Comparison of ENCODE assay signal across 13 cellular contexts in genomic region chr3:43692971-43693370, GRCh38. TPM values are rescaled to one million over a fixed set of nuclear protein-coding genes. Genes with fewer than 3 reads are reported as not detected.
DNase-seq lines count a peak whose midpoint lies in the region; ATAC-seq and TF ChIP-seq lines count a peak whose summit lies in the region.
"Had no signal": no experiment of that assay in that cellular context is flagged by ENCODE, and none has a peak within 500 bp of the region (broad histone marks: within the 10 kb centered on the region; RNA-seq: fewer than 3 reads in every experiment).

No MANE protein-coding gene starts in this region.

- peak overlapping the region; percentile 86 for H3K4me3 Mint-ChIP-seq in activated CD4-positive, alpha-beta memory T cell treated with anti-CD3 and anti-CD28 coated beads, Interleukin-2, amount 10 ng/mL, durations not matched to agents 7 days and 5 days
- H3K4me3 Mint-ChIP-seq in activated CD4-positive, alpha-beta memory T cell treated with anti-CD3 and anti-CD28 coated beads for 36 hours = no peak overlapping the region
- H3K4me3 Mint-ChIP-seq in T-helper 1 cell treated with Interleukin-12 subunit alpha and Interleukin-12 subunit beta and Interleukin-4 antibody, amounts not matched to agents 30 μg/mL and 1 μg/mL, for 36 hours = peak overlapping the region; percentile 19
- H3K4me3 Mint-ChIP-seq in type B pancreatic cell (peak overlapping the region; percentile 18), Calu3 (ENCODE audit: low read depth, unreplicated experiment) (no peak overlapping the region)

- no peak for DNase-seq in activated CD4-positive, alpha-beta memory T cell treated with anti-CD3 and anti-CD28 coated beads, Interleukin-2, amount 10 ng/mL, durations not matched to agents 7 days and 5 days
- no peak for DNase-seq in activated CD4-positive, alpha-beta memory T cell treated with anti-CD3 and anti-CD28 coated beads for 36 hours
- DNase-seq in fibroblast of villous mesenchyme (ENCODE audit: low read depth) (no peak), type B pancreatic cell (ENCODE audit: extremely low spot score, unreplicated experiment) (no peak), Calu3 (no peak)
- no peak for DNase-seq in stimulated activated naive CD8-positive, alpha-beta T cell treated with anti-CD3 and anti-CD28 coated beads, Interleukin-15, Interleukin-2, amounts not matched to agents 100 U/mL and 50 U/mL, for 24 hours
- DNase-seq: activated T-cell treated with anti-CD3 and anti-CD28 coated beads, Interleukin-2, amount 50 U/mL, for 24 hours; GOT3; NCI-H1105 treated with DMSO at 0.1 percent for 48 hours; NCI-H748 treated with DMSO at 0.1 percent for 48 hours; stimulated activated CD4-positive, alpha-beta T cell treated with anti-CD3 and anti-CD28 coated beads, Interleukin-15, amount 100 ng/mL, for 24 hours had no signal

- no peak for ATAC-seq in stimulated activated naive CD8-positive, alpha-beta T cell treated with anti-CD3 and anti-CD28 coated beads, Interleukin-15, Interleukin-2, amounts not matched to agents 100 U/mL and 50 U/mL, for 24 hours
- ATAC-seq in GM21528 (IDR thresholded peaks at IDR 0.05; ENCODE audit: low FRiP score, unreplicated experiment) = no peak

- peaks cover 4% of the 10 kb centered on the region for H3K27me3 Mint-ChIP-seq in activated CD4-positive, alpha-beta memory T cell treated with anti-CD3 and anti-CD28 coated beads, Interleukin-2, amount 10 ng/mL, durations not matched to agents 7 days and 5 days
- H3K27me3 Mint-ChIP-seq in activated CD4-positive, alpha-beta memory T cell treated with anti-CD3 and anti-CD28 coated beads for 36 hours = no peaks in the 10 kb centered on the region
- H3K27me3 Mint-ChIP-seq in T-helper 1 cell treated with Interleukin-12 subunit alpha and Interleukin-12 subunit beta and Interleukin-4 antibody, amounts not matched to agents 30 μg/mL and 1 μg/mL, for 36 hours (ENCODE audit: low read depth) = peaks cover 3% of the 10 kb centered on the region
- no peaks in the 10 kb centered on the region for H3K27me3 Mint-ChIP-seq in type B pancreatic cell
- H3K27me3 Mint-ChIP-seq in Calu3 (ENCODE audit: unreplicated experiment) = no peaks in the 10 kb centered on the region

- CTCF ChIA-PET in activated CD4-positive, alpha-beta memory T cell treated with anti-CD3 and anti-CD28 coated beads, Interleukin-2, amount 10 ng/mL, durations not matched to agents 7 days and 5 days (lab: Charles Lee) = interaction anchor here (0.6 kb wide), 1 partner anchor 10 kb away, joined by 3 read pairs; no protein-coding TSS in a partner anchor
- CTCF ChIA-PET in activated CD4-positive, alpha-beta memory T cell treated with anti-CD3 and anti-CD28 coated beads for 36 hours (lab: Charles Lee) = interaction anchor here (0.7 kb wide), 1 partner anchor 815 kb away, joined by 3 read pairs; no protein-coding TSS in a partner anchor
- CTCF ChIA-PET in Calu3 (lab: Charles Lee) = interaction anchor here (0.6 kb wide), 1 partner anchor 1441 kb away, joined by 3 read pairs; no protein-coding TSS in a partner anchor

- H3K9me3 Mint-ChIP-seq in activated CD4-positive, alpha-beta memory T cell treated with anti-CD3 and anti-CD28 coated beads, Interleukin-2, amount 10 ng/mL, durations not matched to agents 7 days and 5 days = no peaks in the 10 kb centered on the region
- no peaks in the 10 kb centered on the region for H3K9me3 Mint-ChIP-seq in activated CD4-positive, alpha-beta memory T cell treated with anti-CD3 and anti-CD28 coated beads for 36 hours
- H3K9me3 Mint-ChIP-seq in T-helper 1 cell treated with Interleukin-12 subunit alpha and Interleukin-12 subunit beta and Interleukin-4 antibody, amounts not matched to agents 30 μg/mL and 1 μg/mL, for 36 hours = no peaks in the 10 kb centered on the region
- H3K9me3 Mint-ChIP-seq in type B pancreatic cell = no peaks in the 10 kb centered on the region
- no peaks in the 10 kb centered on the region for H3K9me3 Mint-ChIP-seq in Calu3 (ENCODE audit: low read depth, unreplicated experiment)

- intact Hi-C loops in activated CD4-positive, alpha-beta memory T cell treated with anti-CD3 and anti-CD28 coated beads for 36 hours (cut with micrococcal nuclease) = loop anchor here (5.0 kb wide), 3 partner anchors 166 to 644 kb away; partner anchors contain the start of genes SNRK and TCAIM
- intact Hi-C loops in Calu3 (cut with micrococcal nuclease; ENCODE audit: unreplicated experiment) = no loop called here

- no peak for TF ChIP-seq CTCF in fibroblast of villous mesenchyme (IDR thresholded peaks at IDR 0.05; ENCODE audit: insufficient read depth, low read depth, low read length)
- no peak for TF ChIP-seq CTCF in type B pancreatic cell (conservative IDR thresholded peaks at IDR 0.05)
- TF ChIP-seq CTCF in Calu3 (IDR thresholded peaks at IDR 0.05; ENCODE audit: unreplicated experiment) = no peak

- H3K4me3 ChIP-seq in fibroblast of villous mesenchyme (ENCODE audit: low read depth, low read length) = peak overlapping the region; percentile 4

- peaks cover 3% of the 10 kb centered on the region for H3K36me3 Mint-ChIP-seq in activated CD4-positive, alpha-beta memory T cell treated with anti-CD3 and anti-CD28 coated beads, Interleukin-2, amount 10 ng/mL, durations not matched to agents 7 days and 5 days (ENCODE audit: low read depth)
- peaks cover 2% of the 10 kb centered on the region for H3K36me3 Mint-ChIP-seq in activated CD4-positive, alpha-beta memory T cell treated with anti-CD3 and anti-CD28 coated beads for 36 hours
- H3K36me3 Mint-ChIP-seq in T-helper 1 cell treated with Interleukin-12 subunit alpha and Interleukin-12 subunit beta and Interleukin-4 antibody, amounts not matched to agents 30 μg/mL and 1 μg/mL, for 36 hours (ENCODE audit: low read depth) = peaks cover 1% of the 10 kb centered on the region
- no peaks in the 10 kb centered on the region for H3K36me3 Mint-ChIP-seq in type B pancreatic cell
- peaks cover 31% of the 10 kb centered on the region for H3K36me3 Mint-ChIP-seq in Calu3 (ENCODE audit: insufficient read depth, unreplicated experiment)

- H3K27ac Mint-ChIP-seq in activated CD4-positive, alpha-beta memory T cell treated with anti-CD3 and anti-CD28 coated beads, Interleukin-2, amount 10 ng/mL, durations not matched to agents 7 days and 5 days = no peak overlapping the region
- no peak overlapping the region for H3K27ac Mint-ChIP-seq in activated CD4-positive, alpha-beta memory T cell treated with anti-CD3 and anti-CD28 coated beads for 36 hours
- H3K27ac Mint-ChIP-seq in T-helper 1 cell treated with Interleukin-12 subunit alpha and Interleukin-12 subunit beta and Interleukin-4 antibody, amounts not matched to agents 30 μg/mL and 1 μg/mL, for 36 hours = peak overlapping the region; percentile 4
- H3K27ac Mint-ChIP-seq in type B pancreatic cell (no peak overlapping the region), Calu3 (ENCODE audit: unreplicated experiment) (no peak overlapping the region)
- H3K27ac Mint-ChIP-seq: activated T-cell treated with anti-CD3 and anti-CD28 coated beads, Interleukin-2, amount 50 U/mL, for 24 hours had no signal

- POLR2A ChIA-PET in activated CD4-positive, alpha-beta memory T cell treated with anti-CD3 and anti-CD28 coated beads, Interleukin-2, amount 10 ng/mL, durations not matched to agents 7 days and 5 days (lab: Charles Lee) = no interaction called here
- POLR2A ChIA-PET in activated CD4-positive, alpha-beta memory T cell treated with anti-CD3 and anti-CD28 coated beads for 36 hours (lab: Charles Lee) = no interaction called here

- no TSS peak for BruUV-seq in Calu3 (replicated peaks; lab: Mats Ljungman, UMichigan)

- H3K4me1 Mint-ChIP-seq in activated CD4-positive, alpha-beta memory T cell treated with anti-CD3 and anti-CD28 coated beads, Interleukin-2, amount 10 ng/mL, durations not matched to agents 7 days and 5 days = peaks cover 46% of the 10 kb centered on the region
- peaks cover 46% of the 10 kb centered on the region for H3K4me1 Mint-ChIP-seq in activated CD4-positive, alpha-beta memory T cell treated with anti-CD3 and anti-CD28 coated beads for 36 hours (ENCODE audit: low read depth)
- peaks cover 27% of the 10 kb centered on the region for H3K4me1 Mint-ChIP-seq in T-helper 1 cell treated with Interleukin-12 subunit alpha and Interleukin-12 subunit beta and Interleukin-4 antibody, amounts not matched to agents 30 μg/mL and 1 μg/mL, for 36 hours (ENCODE audit: low read depth)
- H3K4me1 Mint-ChIP-seq in type B pancreatic cell (ENCODE audit: unreplicated experiment) (peaks cover 24% of the 10 kb centered on the region), Calu3 (ENCODE audit: low read depth, unreplicated experiment) (peaks cover 59% of the 10 kb centered on the region)

RNA-seq across cellular contexts. Expression of gene ABHD5, which starts 2.2 kb away (rescaled TPM):
- 10 to 100 TPM; 14.5 to 15.9 TPM for total RNA-seq in activated CD4-positive, alpha-beta memory T cell treated with anti-CD3 and anti-CD28 coated beads, Interleukin-2, amount 10 ng/mL, durations not matched to agents 7 days and 5 days
- total RNA-seq in activated CD4-positive, alpha-beta memory T cell treated with anti-CD3 and anti-CD28 coated beads for 36 hours = 10 to 100 TPM; 10.0 to 11.4 TPM
- total RNA-seq in fibroblast of villous mesenchyme (14.8 and 25.9 TPM in 2 replicates), type B pancreatic cell (ENCODE audit: low replicate concordance) (13.2 and 21.7 TPM in 2 replicates), Calu3 (2022) (17.2 and 20.3 TPM in 2 replicates)

Comparison
In these comparisons a context has a peak if more than half of its experiments do, and no peak if none do; other contexts are left out.
1. H3K4me3 Mint-ChIP-seq: peak in activated CD4-positive, alpha-beta memory T cell treated with anti-CD3 and anti-CD28 coated beads, Interleukin-2, amount 10 ng/mL, durations not matched to agents 7 days and 5 days (single experiment), T-helper 1 cell treated with Interleukin-12 subunit alpha and Interleukin-12 subunit beta and Interleukin-4 antibody, amounts not matched to agents 30 μg/mL and 1 μg/mL, for 36 hours (single experiment) and type B pancreatic cell (single experiment); none in activated CD4-positive, alpha-beta memory T cell treated with anti-CD3 and anti-CD28 coated beads for 36 hours (single experiment) and Calu3 (single experiment).